1 cellular context compared by ENCODE assay signal in the genomic region with DNA sequence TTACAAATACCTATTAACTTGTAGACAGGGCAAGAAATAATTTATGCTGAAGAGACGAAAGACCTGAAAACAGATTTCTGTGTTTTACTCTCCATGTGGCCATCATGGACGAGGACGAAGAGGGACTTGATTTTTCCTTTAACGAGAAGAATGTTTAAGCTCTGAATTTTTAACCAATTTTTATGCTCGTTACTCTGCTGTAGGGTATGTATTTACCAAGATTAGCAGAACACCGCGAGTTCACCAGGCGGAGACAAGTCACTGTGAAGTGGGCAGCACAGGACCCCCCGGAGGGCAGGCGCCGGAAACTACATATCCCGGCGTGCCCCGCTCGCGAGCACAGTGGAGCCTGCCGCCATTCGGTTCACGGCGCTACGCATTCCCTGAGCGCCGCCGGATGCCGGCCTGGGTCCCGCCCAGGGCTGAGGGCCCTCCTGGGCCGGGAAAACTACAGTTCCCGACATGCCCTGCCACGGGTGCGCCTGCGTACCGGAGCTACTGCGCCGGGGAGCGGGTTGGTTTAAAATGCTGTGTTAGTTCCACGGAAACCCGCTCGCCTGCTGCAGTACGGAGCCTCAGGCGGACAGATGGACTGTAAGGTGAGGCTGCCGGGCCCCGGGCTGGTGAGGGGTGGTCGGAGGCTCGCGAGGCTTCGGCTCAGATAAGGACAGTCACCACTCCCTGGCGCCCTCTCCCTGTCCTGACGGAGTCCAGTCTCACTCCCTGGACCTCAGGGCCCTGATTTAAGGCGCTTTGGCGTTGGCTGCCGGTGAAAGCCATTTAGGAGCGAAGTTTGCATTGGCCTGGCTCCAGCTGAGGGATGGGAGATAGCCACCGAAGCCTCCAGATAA.
TF ChIP-seq lines count a peak whose summit lies in the region.

A gene (plus strand): TSS at position 536 of the 851 bp plus-strand sequence. CDS start 52 bp downstream, at position 588.

TF ChIP-seq in K562, 482 proteins besides CTCF, POLR2A, EP300 and RAD21 (continued from another document and continues in another):
- TF ChIP-seq, protein P1, sequence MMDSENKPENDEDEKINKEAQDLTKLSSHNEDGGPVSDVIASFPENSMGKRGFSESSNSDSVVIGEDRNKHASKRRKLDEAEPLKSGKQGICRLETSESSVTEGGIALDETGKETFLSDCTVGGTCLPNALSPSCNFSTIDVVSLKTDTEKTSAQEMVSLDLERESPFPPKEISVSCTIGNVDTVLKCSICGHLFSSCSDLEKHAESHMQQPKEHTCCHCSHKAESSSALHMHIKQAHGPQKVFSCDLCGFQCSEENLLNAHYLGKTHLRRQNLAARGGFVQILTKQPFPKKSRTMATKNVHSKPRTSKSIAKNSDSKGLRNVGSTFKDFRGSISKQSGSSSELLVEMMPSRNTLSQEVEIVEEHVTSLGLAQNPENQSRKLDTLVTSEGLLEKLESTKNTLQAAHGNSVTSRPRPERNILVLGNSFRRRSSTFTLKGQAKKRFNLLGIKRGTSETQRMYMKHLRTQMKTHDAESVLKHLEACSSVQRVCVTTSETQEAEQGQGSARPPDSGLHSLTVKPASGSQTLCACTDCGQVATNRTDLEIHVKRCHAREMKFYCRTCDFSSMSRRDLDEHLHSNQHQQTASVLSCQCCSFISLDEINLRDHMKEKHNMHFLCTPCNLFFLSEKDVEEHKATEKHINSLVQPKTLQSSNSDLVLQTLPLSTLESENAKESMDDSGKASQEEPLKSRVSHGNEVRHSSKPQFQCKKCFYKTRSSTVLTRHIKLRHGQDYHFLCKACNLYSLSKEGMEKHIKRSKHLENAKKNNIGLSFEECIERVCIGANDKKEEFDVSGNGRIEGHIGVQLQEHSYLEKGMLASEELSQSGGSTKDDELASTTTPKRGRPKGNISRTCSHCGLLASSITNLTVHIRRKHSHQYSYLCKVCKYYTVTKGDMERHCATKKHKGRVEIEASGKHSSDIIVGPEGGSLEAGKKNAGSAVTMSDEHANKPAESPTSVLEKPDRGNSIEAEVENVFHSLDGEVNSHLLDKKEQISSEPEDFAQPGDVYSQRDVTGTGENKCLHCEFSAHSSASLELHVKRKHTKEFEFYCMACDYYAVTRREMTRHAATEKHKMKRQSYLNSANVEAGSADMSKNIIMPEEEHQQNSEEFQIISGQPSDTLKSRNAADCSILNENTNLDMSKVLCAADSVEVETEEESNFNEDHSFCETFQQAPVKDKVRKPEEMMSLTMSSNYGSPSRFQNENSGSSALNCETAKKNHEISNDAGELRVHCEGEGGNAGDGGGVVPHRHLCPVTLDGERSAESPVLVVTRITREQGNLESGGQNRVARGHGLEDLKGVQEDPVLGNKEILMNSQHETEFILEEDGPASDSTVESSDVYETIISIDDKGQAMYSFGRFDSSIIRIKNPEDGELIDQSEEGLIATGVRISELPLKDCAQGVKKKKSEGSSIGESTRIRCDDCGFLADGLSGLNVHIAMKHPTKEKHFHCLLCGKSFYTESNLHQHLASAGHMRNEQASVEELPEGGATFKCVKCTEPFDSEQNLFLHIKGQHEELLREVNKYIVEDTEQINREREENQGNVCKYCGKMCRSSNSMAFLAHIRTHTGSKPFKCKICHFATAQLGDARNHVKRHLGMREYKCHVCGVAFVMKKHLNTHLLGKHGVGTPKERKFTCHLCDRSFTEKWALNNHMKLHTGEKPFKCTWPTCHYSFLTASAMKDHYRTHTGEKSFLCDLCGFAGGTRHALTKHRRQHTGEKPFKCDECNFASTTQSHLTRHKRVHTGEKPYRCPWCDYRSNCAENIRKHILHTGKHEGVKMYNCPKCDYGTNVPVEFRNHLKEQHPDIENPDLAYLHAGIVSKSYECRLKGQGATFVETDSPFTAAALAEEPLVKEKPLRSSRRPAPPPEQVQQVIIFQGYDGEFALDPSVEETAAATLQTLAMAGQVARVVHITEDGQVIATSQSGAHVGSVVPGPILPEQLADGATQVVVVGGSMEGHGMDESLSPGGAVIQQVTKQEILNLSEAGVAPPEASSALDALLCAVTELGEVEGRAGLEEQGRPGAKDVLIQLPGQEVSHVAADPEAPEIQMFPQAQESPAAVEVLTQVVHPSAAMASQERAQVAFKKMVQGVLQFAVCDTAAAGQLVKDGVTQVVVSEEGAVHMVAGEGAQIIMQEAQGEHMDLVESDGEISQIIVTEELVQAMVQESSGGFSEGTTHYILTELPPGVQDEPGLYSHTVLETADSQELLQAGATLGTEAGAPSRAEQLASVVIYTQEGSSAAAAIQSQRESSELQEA (IDR thresholded peaks at IDR 0.05; ENCODE audit: low read depth) = peak; percentile 81
- peak; percentile 87 for TF ChIP-seq RBFOX2 (IDR thresholded peaks at IDR 0.05; ENCODE audit: low read depth, low read length)
- TF ChIP-seq TBP (optimal IDR thresholded peaks at IDR 0.05; ENCODE audit: low read depth, low read length) = peak; percentile 61
- TF ChIP-seq, protein P2, sequence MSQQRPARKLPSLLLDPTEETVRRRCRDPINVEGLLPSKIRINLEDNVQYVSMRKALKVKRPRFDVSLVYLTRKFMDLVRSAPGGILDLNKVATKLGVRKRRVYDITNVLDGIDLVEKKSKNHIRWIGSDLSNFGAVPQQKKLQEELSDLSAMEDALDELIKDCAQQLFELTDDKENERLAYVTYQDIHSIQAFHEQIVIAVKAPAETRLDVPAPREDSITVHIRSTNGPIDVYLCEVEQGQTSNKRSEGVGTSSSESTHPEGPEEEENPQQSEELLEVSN (IDR thresholded peaks at IDR 0.05; ENCODE audit: borderline replicate concordance in 1 of 2, extremely low read depth in 1 of 2, insufficient read depth in 1 of 2, insufficient read length in 1 of 2, low read depth in 1 of 2, low read length in 1 of 2, poor library complexity in 1 of 2, severe bottlenecking in 1 of 2) = peak in 1 of 2 experiments; percentile 19
- no peak for TF ChIP-seq ZNF75A (CRISPR knock-in tag; IDR thresholded peaks at IDR 0.05)
- no peak for TF ChIP-seq MAFG (tag; conservative IDR thresholded peaks at IDR 0.05)
- peak; percentile 81 for TF ChIP-seq CXXC5 (CRISPR knock-in tag; IDR thresholded peaks at IDR 0.05)
- no peak for TF ChIP-seq ZC3H4 (CRISPR knock-in tag; IDR thresholded peaks at IDR 0.05; ENCODE audit: borderline replicate concordance)
- TF ChIP-seq RCOR1 (IDR thresholded peaks at IDR 0.05; ENCODE audit: borderline replicate concordance in 1 of 2, low read depth in 2 of 2, low read length in 2 of 2) = peak in 1 of 2 experiments; percentile 25; a peak in 1 of 4 replicates
- TF ChIP-seq, protein P3, sequence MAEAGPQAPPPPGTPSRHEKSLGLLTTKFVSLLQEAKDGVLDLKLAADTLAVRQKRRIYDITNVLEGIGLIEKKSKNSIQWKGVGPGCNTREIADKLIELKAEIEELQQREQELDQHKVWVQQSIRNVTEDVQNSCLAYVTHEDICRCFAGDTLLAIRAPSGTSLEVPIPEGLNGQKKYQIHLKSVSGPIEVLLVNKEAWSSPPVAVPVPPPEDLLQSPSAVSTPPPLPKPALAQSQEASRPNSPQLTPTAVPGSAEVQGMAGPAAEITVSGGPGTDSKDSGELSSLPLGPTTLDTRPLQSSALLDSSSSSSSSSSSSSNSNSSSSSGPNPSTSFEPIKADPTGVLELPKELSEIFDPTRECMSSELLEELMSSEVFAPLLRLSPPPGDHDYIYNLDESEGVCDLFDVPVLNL (CRISPR knock-in tag; IDR thresholded peaks at IDR 0.05; ENCODE audit: low read depth) = peak; percentile 95
- no peak for TF ChIP-seq DDX20 (tag; IDR thresholded peaks at IDR 0.05; ENCODE audit: low read depth)
- TF ChIP-seq PHF8 (IDR thresholded peaks at IDR 0.05; ENCODE audit: borderline replicate concordance, low read length) = peak; percentile 64; the same call in 1 of the 2 replicates
- TF ChIP-seq JUNB (CRISPR knock-in tag; conservative IDR thresholded peaks at IDR 0.05) = no peak
- TF ChIP-seq, protein P4, sequence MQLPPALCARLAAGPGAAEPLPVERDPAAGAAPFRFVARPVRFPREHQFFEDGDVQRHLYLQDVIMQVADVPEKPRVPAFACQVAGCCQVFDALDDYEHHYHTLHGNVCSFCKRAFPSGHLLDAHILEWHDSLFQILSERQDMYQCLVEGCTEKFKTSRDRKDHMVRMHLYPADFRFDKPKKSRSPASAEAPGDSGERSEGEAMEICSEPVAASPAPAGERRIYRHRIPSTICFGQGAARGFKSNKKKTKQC (CRISPR knock-in tag; IDR thresholded peaks at IDR 0.05) = no peak
- TF ChIP-seq, protein P5, sequence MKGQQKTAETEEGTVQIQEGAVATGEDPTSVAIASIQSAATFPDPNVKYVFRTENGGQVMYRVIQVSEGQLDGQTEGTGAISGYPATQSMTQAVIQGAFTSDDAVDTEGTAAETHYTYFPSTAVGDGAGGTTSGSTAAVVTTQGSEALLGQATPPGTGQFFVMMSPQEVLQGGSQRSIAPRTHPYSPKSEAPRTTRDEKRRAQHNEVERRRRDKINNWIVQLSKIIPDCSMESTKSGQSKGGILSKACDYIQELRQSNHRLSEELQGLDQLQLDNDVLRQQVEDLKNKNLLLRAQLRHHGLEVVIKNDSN (CRISPR knock-in tag; IDR thresholded peaks at IDR 0.05) = no peak
- TF ChIP-seq KDM4B (IDR thresholded peaks at IDR 0.05; ENCODE audit: borderline replicate concordance in 2 of 2, low read depth in 1 of 2) = no peak
- TF ChIP-seq, protein P6, sequence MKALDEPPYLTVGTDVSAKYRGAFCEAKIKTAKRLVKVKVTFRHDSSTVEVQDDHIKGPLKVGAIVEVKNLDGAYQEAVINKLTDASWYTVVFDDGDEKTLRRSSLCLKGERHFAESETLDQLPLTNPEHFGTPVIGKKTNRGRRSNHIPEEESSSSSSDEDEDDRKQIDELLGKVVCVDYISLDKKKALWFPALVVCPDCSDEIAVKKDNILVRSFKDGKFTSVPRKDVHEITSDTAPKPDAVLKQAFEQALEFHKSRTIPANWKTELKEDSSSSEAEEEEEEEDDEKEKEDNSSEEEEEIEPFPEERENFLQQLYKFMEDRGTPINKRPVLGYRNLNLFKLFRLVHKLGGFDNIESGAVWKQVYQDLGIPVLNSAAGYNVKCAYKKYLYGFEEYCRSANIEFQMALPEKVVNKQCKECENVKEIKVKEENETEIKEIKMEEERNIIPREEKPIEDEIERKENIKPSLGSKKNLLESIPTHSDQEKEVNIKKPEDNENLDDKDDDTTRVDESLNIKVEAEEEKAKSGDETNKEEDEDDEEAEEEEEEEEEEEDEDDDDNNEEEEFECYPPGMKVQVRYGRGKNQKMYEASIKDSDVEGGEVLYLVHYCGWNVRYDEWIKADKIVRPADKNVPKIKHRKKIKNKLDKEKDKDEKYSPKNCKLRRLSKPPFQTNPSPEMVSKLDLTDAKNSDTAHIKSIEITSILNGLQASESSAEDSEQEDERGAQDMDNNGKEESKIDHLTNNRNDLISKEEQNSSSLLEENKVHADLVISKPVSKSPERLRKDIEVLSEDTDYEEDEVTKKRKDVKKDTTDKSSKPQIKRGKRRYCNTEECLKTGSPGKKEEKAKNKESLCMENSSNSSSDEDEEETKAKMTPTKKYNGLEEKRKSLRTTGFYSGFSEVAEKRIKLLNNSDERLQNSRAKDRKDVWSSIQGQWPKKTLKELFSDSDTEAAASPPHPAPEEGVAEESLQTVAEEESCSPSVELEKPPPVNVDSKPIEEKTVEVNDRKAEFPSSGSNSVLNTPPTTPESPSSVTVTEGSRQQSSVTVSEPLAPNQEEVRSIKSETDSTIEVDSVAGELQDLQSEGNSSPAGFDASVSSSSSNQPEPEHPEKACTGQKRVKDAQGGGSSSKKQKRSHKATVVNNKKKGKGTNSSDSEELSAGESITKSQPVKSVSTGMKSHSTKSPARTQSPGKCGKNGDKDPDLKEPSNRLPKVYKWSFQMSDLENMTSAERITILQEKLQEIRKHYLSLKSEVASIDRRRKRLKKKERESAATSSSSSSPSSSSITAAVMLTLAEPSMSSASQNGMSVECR (CRISPR knock-in tag; IDR thresholded peaks at IDR 0.05) = peak; percentile 53
- TF ChIP-seq, protein P7, sequence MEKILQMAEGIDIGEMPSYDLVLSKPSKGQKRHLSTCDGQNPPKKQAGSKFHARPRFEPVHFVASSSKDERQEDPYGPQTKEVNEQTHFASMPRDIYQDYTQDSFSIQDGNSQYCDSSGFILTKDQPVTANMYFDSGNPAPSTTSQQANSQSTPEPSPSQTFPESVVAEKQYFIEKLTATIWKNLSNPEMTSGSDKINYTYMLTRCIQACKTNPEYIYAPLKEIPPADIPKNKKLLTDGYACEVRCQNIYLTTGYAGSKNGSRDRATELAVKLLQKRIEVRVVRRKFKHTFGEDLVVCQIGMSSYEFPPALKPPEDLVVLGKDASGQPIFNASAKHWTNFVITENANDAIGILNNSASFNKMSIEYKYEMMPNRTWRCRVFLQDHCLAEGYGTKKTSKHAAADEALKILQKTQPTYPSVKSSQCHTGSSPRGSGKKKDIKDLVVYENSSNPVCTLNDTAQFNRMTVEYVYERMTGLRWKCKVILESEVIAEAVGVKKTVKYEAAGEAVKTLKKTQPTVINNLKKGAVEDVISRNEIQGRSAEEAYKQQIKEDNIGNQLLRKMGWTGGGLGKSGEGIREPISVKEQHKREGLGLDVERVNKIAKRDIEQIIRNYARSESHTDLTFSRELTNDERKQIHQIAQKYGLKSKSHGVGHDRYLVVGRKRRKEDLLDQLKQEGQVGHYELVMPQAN (IDR thresholded peaks at IDR 0.05; ENCODE audit: borderline replicate concordance) = peak; percentile 32; the same call in 1 of the 2 replicates
- TF ChIP-seq SRSF1 (IDR thresholded peaks at IDR 0.05; ENCODE audit: low read depth, low read length) = no peak
- peak; percentile 76 for TF ChIP-seq SAP30 (IDR thresholded peaks at IDR 0.05; ENCODE audit: borderline replicate concordance, insufficient read depth, low read depth, low read length, poor library complexity, severe bottlenecking)
- TF ChIP-seq RB1 (IDR thresholded peaks at IDR 0.05; ENCODE audit: low read depth) = 0 out of 2 replicates have a peak, but pooled peaks have one; percentile 32
- TF ChIP-seq JUND (IDR thresholded peaks at IDR 0.05; ENCODE audit: borderline replicate concordance, low read depth, low read length) = 0 out of 2 replicates have a peak, but pooled peaks have one; percentile 3
- no peak; the same call in 2 of the 3 replicates for TF ChIP-seq JUND (tag; IDR thresholded peaks at IDR 0.05; ENCODE audit: borderline replicate concordance, low read depth, low read length)
- peak; percentile 26 for TF ChIP-seq TAF9B (IDR thresholded peaks at IDR 0.05; ENCODE audit: partially characterized antibody)
